In the genomic region with DNA sequence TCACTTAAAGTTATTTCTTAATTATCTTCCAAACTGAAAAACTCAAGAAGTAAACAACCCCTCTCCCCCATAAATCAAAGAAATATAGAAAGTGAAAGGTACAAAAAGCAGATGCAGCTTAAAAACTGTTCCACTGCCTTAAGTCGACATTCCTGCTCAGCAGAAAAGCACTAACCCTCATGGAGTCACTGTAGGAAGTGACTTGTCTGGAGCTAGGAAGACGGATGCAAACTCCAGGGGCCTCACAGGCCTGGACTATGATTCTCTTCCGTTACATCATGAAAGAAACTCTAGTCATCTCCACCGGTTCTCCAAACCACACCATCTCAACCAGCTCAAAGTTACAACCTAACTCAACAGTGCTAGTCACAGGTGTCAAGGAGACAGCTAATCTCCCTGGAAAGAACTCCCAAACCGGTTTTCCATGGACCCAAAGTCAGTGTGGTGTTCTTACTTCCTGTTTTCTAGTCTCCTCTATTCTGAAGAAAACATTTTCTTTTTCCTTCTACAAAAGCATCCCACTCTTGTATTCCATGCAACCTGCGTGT, we compare ENCODE assay signal across 1 cellular context.
TF ChIP-seq lines count a peak whose summit lies in the region.

No MANE protein-coding gene starts in this region.

TF ChIP-seq in GM23338, 12 proteins besides CTCF, POLR2A, EP300 and RAD21:
- TF ChIP-seq, protein P1, sequence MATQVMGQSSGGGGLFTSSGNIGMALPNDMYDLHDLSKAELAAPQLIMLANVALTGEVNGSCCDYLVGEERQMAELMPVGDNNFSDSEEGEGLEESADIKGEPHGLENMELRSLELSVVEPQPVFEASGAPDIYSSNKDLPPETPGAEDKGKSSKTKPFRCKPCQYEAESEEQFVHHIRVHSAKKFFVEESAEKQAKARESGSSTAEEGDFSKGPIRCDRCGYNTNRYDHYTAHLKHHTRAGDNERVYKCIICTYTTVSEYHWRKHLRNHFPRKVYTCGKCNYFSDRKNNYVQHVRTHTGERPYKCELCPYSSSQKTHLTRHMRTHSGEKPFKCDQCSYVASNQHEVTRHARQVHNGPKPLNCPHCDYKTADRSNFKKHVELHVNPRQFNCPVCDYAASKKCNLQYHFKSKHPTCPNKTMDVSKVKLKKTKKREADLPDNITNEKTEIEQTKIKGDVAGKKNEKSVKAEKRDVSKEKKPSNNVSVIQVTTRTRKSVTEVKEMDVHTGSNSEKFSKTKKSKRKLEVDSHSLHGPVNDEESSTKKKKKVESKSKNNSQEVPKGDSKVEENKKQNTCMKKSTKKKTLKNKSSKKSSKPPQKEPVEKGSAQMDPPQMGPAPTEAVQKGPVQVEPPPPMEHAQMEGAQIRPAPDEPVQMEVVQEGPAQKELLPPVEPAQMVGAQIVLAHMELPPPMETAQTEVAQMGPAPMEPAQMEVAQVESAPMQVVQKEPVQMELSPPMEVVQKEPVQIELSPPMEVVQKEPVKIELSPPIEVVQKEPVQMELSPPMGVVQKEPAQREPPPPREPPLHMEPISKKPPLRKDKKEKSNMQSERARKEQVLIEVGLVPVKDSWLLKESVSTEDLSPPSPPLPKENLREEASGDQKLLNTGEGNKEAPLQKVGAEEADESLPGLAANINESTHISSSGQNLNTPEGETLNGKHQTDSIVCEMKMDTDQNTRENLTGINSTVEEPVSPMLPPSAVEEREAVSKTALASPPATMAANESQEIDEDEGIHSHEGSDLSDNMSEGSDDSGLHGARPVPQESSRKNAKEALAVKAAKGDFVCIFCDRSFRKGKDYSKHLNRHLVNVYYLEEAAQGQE (IDR thresholded peaks at IDR 0.05; ENCODE audit: unreplicated experiment): no peak
- TF ChIP-seq ZNF114 (CRISPR knock-in tag; IDR thresholded peaks at IDR 0.05) (no peak), STAT1 (IDR thresholded peaks at IDR 0.05; ENCODE audit: unreplicated experiment) (no peak), CREB1 (CRISPR knock-in tag; IDR thresholded peaks at IDR 0.05; ENCODE audit: low read depth) (no peak), NANOG (IDR thresholded peaks at IDR 0.05; ENCODE audit: borderline replicate concordance) (no peak), EZH2 (IDR thresholded peaks at IDR 0.05; ENCODE audit: low read depth, unreplicated experiment) (no peak), POLR2AphosphoS5 (IDR thresholded peaks at IDR 0.05; ENCODE audit: low read depth) (no peak), ETS1 (IDR thresholded peaks at IDR 0.05) (no peak), EZH2phosphoT487 (IDR thresholded peaks at IDR 0.05; ENCODE audit: unreplicated experiment) (no peak), JUNB (IDR thresholded peaks at IDR 0.05; ENCODE audit: unreplicated experiment) (no peak), ZNF462 (CRISPR knock-in tag; IDR thresholded peaks at IDR 0.05) (no peak), ZNF331 (CRISPR knock-in tag; IDR thresholded peaks at IDR 0.05; ENCODE audit: low read depth) (no peak)
TF ChIP-seq in GM23338: peak in this region for 0.
